39 cellular contexts compared by ENCODE assay signal in genomic region chr1:248102847-248103246, GRCh38. TPM values are rescaled to one million over a fixed set of nuclear protein-coding genes. Genes with fewer than 3 reads are reported as not detected.
"Had no signal": no experiment of that assay in that cellular context is flagged by ENCODE, and none has a peak within 500 bp of the region (broad histone marks: within the 10 kb centered on the region; RNA-seq: fewer than 3 reads in every experiment).

No MANE protein-coding gene starts in this region.

- ATAC-seq: activated CD4-positive, alpha-beta T cell treated with anti-CD3 and anti-CD28 coated beads for 36 hours; activated CD4-positive, CD25-positive, alpha-beta regulatory T cell treated with anti-CD3 and anti-CD28 coated beads, Interleukin-2, amount 50 U/mL, for 24 hours; PC-3; Right ventricle myocardium inferior had no signal

- H3K27me3 Mint-ChIP-seq: activated CD4-positive, alpha-beta T cell treated with anti-CD3 and anti-CD28 coated beads for 36 hours; activated CD4-positive, alpha-beta T cell treated with anti-CD3 and anti-CD28 coated beads, Interleukin-2, amount 10 ng/mL, durations not matched to agents 7 days and 5 days; activated naive CD4-positive, alpha-beta T cell treated with anti-CD3 and anti-CD28 coated beads, Interleukin-2, amount 50 U/mL, for 24 hours; activated naive CD8-positive, alpha-beta T cell treated with anti-CD3 and anti-CD28 coated beads, Interleukin-2, amount 10 ng/mL, durations not matched to agents 7 days and 5 days; activated T-cell treated with anti-CD3 and anti-CD28 coated beads, Interleukin-2, amount 50 U/mL, for 24 hours; central memory CD8-positive, alpha-beta T cell had no signal

- H3K4me3 ChIP-seq: ascending aorta, cardiac muscle cell, Peyer's patch had no signal

- DNase-seq: activated CD4-positive, alpha-beta T cell treated with anti-CD3 and anti-CD28 coated beads for 36 hours; activated CD4-positive, alpha-beta T cell treated with anti-CD3 and anti-CD28 coated beads, Interleukin-2, amount 10 ng/mL, durations not matched to agents 7 days and 5 days; activated CD4-positive, alpha-beta T cell treated with anti-CD3 and anti-CD28 coated beads, Interleukin-2, amount 50 U/mL, for 48 hours; activated CD8-positive, alpha-beta T cell treated with anti-CD3 and anti-CD28 coated beads, Interleukin-2, amount 10 ng/mL, durations not matched to agents 7 days and 5 days; activated gamma-delta T cell; activated naive CD4-positive, alpha-beta T cell treated with Interleukin-2 at 50 U/mL for 16 hours; activated naive CD8-positive, alpha-beta T cell treated with anti-CD3 and anti-CD28 coated beads, Interleukin-2, amount 10 ng/mL, durations not matched to agents 7 days and 5 days; activated T-cell treated with anti-CD3 and anti-CD28 coated beads, Interleukin-2, amount 50 U/mL, for 24 hours; amygdala; MM.1S; MV-4-11; NCI-H1092; NCI-H1436 treated with DMSO at 0.1 percent for 48 hours; NCI-H1694 treated with DMSO at 0.1 percent for 48 hours; NCI-H2029; NCI-H2107; NCI-H226; NCI-H446 treated with DMSO at 0.1 percent for 48 hours; NCI-H524; NCI-H69; NK-92 treated with Interleukin-12 subunit alpha and Interleukin-12 subunit beta, amount 100 ng/mL, for 24 hours; PC-3; Peyer's patch; SIG-M5; T1000 had no signal

- H3K4me1 Mint-ChIP-seq: activated CD4-positive, alpha-beta T cell treated with anti-CD3 and anti-CD28 coated beads for 36 hours; activated CD4-positive, alpha-beta T cell treated with anti-CD3 and anti-CD28 coated beads, Interleukin-2, amount 10 ng/mL, durations not matched to agents 7 days and 5 days; activated naive CD4-positive, alpha-beta T cell treated with anti-CD3 and anti-CD28 coated beads, Interleukin-2, amount 50 U/mL, for 24 hours; activated naive CD8-positive, alpha-beta T cell treated with anti-CD3 and anti-CD28 coated beads, Interleukin-2, amount 10 ng/mL, durations not matched to agents 7 days and 5 days; central memory CD8-positive, alpha-beta T cell had no signal

- H3K4me3 Mint-ChIP-seq: activated CD4-positive, alpha-beta T cell treated with anti-CD3 and anti-CD28 coated beads for 36 hours; activated CD4-positive, alpha-beta T cell treated with anti-CD3 and anti-CD28 coated beads, Interleukin-2, amount 10 ng/mL, durations not matched to agents 7 days and 5 days; activated CD8-positive, alpha-beta T cell treated with anti-CD3 and anti-CD28 coated beads, Interleukin-2, amount 10 ng/mL, durations not matched to agents 7 days and 5 days; activated naive CD4-positive, alpha-beta T cell treated with anti-CD3 and anti-CD28 coated beads, Interleukin-2, amount 50 U/mL, for 24 hours; activated naive CD8-positive, alpha-beta T cell treated with anti-CD3 and anti-CD28 coated beads, Interleukin-2, amount 10 ng/mL, durations not matched to agents 7 days and 5 days; activated T-cell treated with anti-CD3 and anti-CD28 coated beads, Interleukin-2, amount 50 U/mL, for 24 hours; central memory CD8-positive, alpha-beta T cell had no signal

- H3K4me1 ChIP-seq: ascending aorta, Peyer's patch had no signal

- H3K36me3 Mint-ChIP-seq: activated naive CD4-positive, alpha-beta T cell treated with anti-CD3 and anti-CD28 coated beads, Interleukin-2, amount 50 U/mL, for 24 hours; activated naive CD8-positive, alpha-beta T cell treated with anti-CD3 and anti-CD28 coated beads, Interleukin-2, amount 10 ng/mL, durations not matched to agents 7 days and 5 days had no signal

- H3K36me3 ChIP-seq: ascending aorta, cardiac muscle cell, Peyer's patch had no signal

- H3K9me3 ChIP-seq: ascending aorta had no signal

- H3K27ac Mint-ChIP-seq: activated CD4-positive, alpha-beta T cell treated with anti-CD3 and anti-CD28 coated beads for 36 hours; activated CD4-positive, alpha-beta T cell treated with anti-CD3 and anti-CD28 coated beads, Interleukin-2, amount 10 ng/mL, durations not matched to agents 7 days and 5 days; activated CD8-positive, alpha-beta T cell treated with anti-CD3 and anti-CD28 coated beads, Interleukin-2, amount 10 ng/mL, durations not matched to agents 7 days and 5 days; activated naive CD4-positive, alpha-beta T cell treated with anti-CD3 and anti-CD28 coated beads, Interleukin-2, amount 50 U/mL, for 24 hours; activated naive CD8-positive, alpha-beta T cell treated with anti-CD3 and anti-CD28 coated beads, Interleukin-2, amount 10 ng/mL, durations not matched to agents 7 days and 5 days; activated T-cell treated with anti-CD3 and anti-CD28 coated beads, Interleukin-2, amount 50 U/mL, for 24 hours; activated T-helper 2 cell treated with anti-CD3 and anti-CD28 coated beads, Interferon-gamma antibody, Interleukin-2, Interleukin-4, amounts not matched to agents 10 μg/mL and 5 μg/mL and 100 μg/mL, durations not matched to agents 14 hours and 24 hours and 36 hours had no signal

- H3K9ac ChIP-seq: KMS-11 had no signal

- H3K27ac ChIP-seq: ascending aorta, cardiac muscle cell, KMS-11, Peyer's patch, RWPE1 had no signal

RNA-seq across cellular contexts. Expression of gene OR2L13, which starts 7.9 kb away (rescaled TPM):
- total RNA-seq: activated CD4-positive, alpha-beta T cell treated with anti-CD3 and anti-CD28 coated beads for 36 hours; activated CD4-positive, alpha-beta T cell treated with anti-CD3 and anti-CD28 coated beads, Interleukin-2, amount 10 ng/mL, durations not matched to agents 7 days and 5 days; activated CD8-positive, alpha-beta T cell treated with anti-CD3 and anti-CD28 coated beads, Interleukin-2, amount 10 ng/mL, durations not matched to agents 7 days and 5 days; activated naive CD8-positive, alpha-beta T cell treated with anti-CD3 and anti-CD28 coated beads, Interleukin-2, amount 10 ng/mL, durations not matched to agents 7 days and 5 days; activated T-helper 2 cell treated with anti-CD3 and anti-CD28 coated beads, Interferon-gamma antibody, Interleukin-2, Interleukin-4, amounts not matched to agents 10 μg/mL and 5 μg/mL and 100 μg/mL, durations not matched to agents 14 hours and 24 hours and 36 hours; ascending aorta; cardiac muscle cell; chondrocyte; LHCN-M2; PC-3; Peyer's patch; Right ventricle myocardium inferior; T-helper 1 cell treated with Interleukin-12 subunit alpha and Interleukin-12 subunit beta and Interleukin-4 antibody, amounts not matched to agents 30 ng/mL and 1 ng/mL, for 36 hours; T-helper 2 cell treated with Interferon-gamma antibody and Interleukin-4, amounts not matched to agents 100 ng/mL and 5 ng/mL, for 36 hours had no signal
- polyA plus RNA-seq: adipose tissue had no signal

RNA-seq across cellular contexts. Expression of gene OR2M5, which starts 42.1 kb away (rescaled TPM):
- total RNA-seq: activated CD4-positive, alpha-beta T cell treated with anti-CD3 and anti-CD28 coated beads for 36 hours; activated CD4-positive, alpha-beta T cell treated with anti-CD3 and anti-CD28 coated beads, Interleukin-2, amount 10 ng/mL, durations not matched to agents 7 days and 5 days; activated CD8-positive, alpha-beta T cell treated with anti-CD3 and anti-CD28 coated beads, Interleukin-2, amount 10 ng/mL, durations not matched to agents 7 days and 5 days; activated naive CD8-positive, alpha-beta T cell treated with anti-CD3 and anti-CD28 coated beads, Interleukin-2, amount 10 ng/mL, durations not matched to agents 7 days and 5 days; activated T-helper 2 cell treated with anti-CD3 and anti-CD28 coated beads, Interferon-gamma antibody, Interleukin-2, Interleukin-4, amounts not matched to agents 10 μg/mL and 5 μg/mL and 100 μg/mL, durations not matched to agents 14 hours and 24 hours and 36 hours; ascending aorta; cardiac muscle cell; chondrocyte; LHCN-M2; PC-3; Peyer's patch; Right ventricle myocardium inferior; T-helper 1 cell treated with Interleukin-12 subunit alpha and Interleukin-12 subunit beta and Interleukin-4 antibody, amounts not matched to agents 30 ng/mL and 1 ng/mL, for 36 hours; T-helper 2 cell treated with Interferon-gamma antibody and Interleukin-4, amounts not matched to agents 100 ng/mL and 5 ng/mL, for 36 hours had no signal
- polyA plus RNA-seq: adipose tissue, cardiac muscle cell had no signal

RNA-seq across cellular contexts. Expression of gene OR2L3, which starts 56.2 kb away (rescaled TPM):
- total RNA-seq: activated CD4-positive, alpha-beta T cell treated with anti-CD3 and anti-CD28 coated beads for 36 hours; activated CD4-positive, alpha-beta T cell treated with anti-CD3 and anti-CD28 coated beads, Interleukin-2, amount 10 ng/mL, durations not matched to agents 7 days and 5 days; activated CD8-positive, alpha-beta T cell treated with anti-CD3 and anti-CD28 coated beads, Interleukin-2, amount 10 ng/mL, durations not matched to agents 7 days and 5 days; activated naive CD8-positive, alpha-beta T cell treated with anti-CD3 and anti-CD28 coated beads, Interleukin-2, amount 10 ng/mL, durations not matched to agents 7 days and 5 days; activated T-helper 2 cell treated with anti-CD3 and anti-CD28 coated beads, Interferon-gamma antibody, Interleukin-2, Interleukin-4, amounts not matched to agents 10 μg/mL and 5 μg/mL and 100 μg/mL, durations not matched to agents 14 hours and 24 hours and 36 hours; ascending aorta; cardiac muscle cell; chondrocyte; LHCN-M2; Peyer's patch; Right ventricle myocardium inferior; T-helper 1 cell treated with Interleukin-12 subunit alpha and Interleukin-12 subunit beta and Interleukin-4 antibody, amounts not matched to agents 30 ng/mL and 1 ng/mL, for 36 hours; T-helper 2 cell treated with Interferon-gamma antibody and Interleukin-4, amounts not matched to agents 100 ng/mL and 5 ng/mL, for 36 hours had no signal
- polyA plus RNA-seq: adipose tissue, cardiac muscle cell had no signal
